30 cellular contexts compared by ENCODE assay signal in the genomic region with DNA sequence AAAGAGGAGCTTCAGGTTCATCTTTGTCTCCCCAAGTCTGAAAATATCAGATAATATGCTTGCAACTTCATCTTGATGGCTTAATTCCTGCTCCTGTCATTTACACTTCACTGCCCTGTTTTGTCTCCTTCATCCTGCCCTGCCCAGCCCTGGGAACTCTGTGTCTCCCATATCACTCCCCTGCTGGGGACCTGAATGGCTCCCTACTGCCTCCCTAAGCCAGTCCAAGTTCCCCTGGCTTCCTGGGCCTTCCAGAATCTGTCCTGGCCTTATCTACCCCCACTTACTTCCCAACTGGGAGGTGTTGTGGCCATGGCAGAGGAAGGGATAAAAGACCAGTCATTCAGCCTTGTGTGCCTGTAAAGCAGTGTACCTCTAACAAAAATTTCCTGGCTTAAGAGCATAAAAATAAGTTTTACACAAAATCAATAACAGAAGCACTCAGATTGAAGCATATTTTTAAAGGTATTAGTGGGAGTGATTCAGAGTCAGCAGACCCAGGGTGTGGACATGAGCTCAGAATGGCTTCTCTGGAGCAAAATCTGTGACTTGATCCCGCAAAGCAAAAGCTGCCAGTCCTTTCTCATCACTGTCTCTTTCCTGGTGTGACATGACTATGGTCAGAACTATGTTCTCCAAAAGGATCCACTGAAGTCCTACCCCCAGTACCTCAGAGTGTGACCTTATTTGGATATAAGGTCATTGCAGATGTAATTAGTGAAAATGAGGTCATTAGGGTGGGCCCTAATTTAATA. TPM values are rescaled to one million over a fixed set of nuclear protein-coding genes. Genes with fewer than 3 reads are reported as not detected.
DNase-seq lines count a peak whose midpoint lies in the region; ATAC-seq, FAIRE-seq and TF ChIP-seq lines count a peak whose summit lies in the region.
"Had no signal": no experiment of that assay in that cellular context is flagged by ENCODE, and none has a peak within 500 bp of the region (broad histone marks: within the 10 kb centered on the region; RNA-seq: fewer than 3 reads in every experiment).

No MANE protein-coding gene starts in this region.

- CTCF ChIA-PET in PC-3 (lab: Charles Lee) = no interaction called here

- H3K27me3 Mint-ChIP-seq in neural progenitor cell (ENCODE audit: insufficient read depth, low read depth) = no peaks in the 10 kb centered on the region

- H3K4me3 ChIP-seq in PC-3 (ENCODE audit: low read length) = no peak overlapping the region
- H3K4me3 ChIP-seq in esophagus (ENCODE audit: low read depth in 1 of 2, low read length in 2 of 2) = no peak overlapping the region
- no peak overlapping the region for H3K4me3 ChIP-seq in neural progenitor cell
- H3K4me3 ChIP-seq: cardiac muscle cell, prostate gland, thoracic aorta had no signal

- no peaks in the 10 kb centered on the region for H3K9me2 ChIP-seq in PC-3 (replicated peaks; ENCODE audit: low read length)

- H3K9me3 ChIP-seq in PC-3 (ENCODE audit: low read length) (no peaks in the 10 kb centered on the region), esophagus (ENCODE audit: control insufficient read depth in 2 of 2, insufficient read depth in 1 of 2, low read depth in 1 of 2, low read length in 1 of 2) (no peaks in the 10 kb centered on the region), neural progenitor cell (ENCODE audit: low read depth) (no peaks in the 10 kb centered on the region)
- H3K9me3 ChIP-seq: neutrophil, prostate gland had no signal

- 82 to 87% methylated on average over 1 of the region's 1 CpG for WGBS in esophagus, 2 donors

- H3K4me1 Mint-ChIP-seq in neural progenitor cell = peaks cover 11% of the 10 kb centered on the region

- H3K4me2 ChIP-seq in PC-3 (ENCODE audit: low read length) = no peak overlapping the region
- no peak overlapping the region for H3K4me2 ChIP-seq in neural progenitor cell

- H3K4me1 ChIP-seq in PC-3 (ENCODE audit: insufficient read depth, low read length) (peaks cover 29% of the 10 kb centered on the region), esophagus (ENCODE audit: control insufficient read depth in 2 of 2, insufficient read depth in 2 of 2, low read length in 1 of 2) (peaks cover 0 to 5% of the 10 kb centered on the region in 2 donors), neural progenitor cell (no peaks in the 10 kb centered on the region)
- H3K4me1 ChIP-seq: prostate gland had no signal

- no peaks in the 10 kb centered on the region for H4K20me1 ChIP-seq in PC-3 (ENCODE audit: low read length)
- no peaks in the 10 kb centered on the region for H4K20me1 ChIP-seq in neural progenitor cell (ENCODE audit: low read depth)

- H3K27me3 ChIP-seq in PC-3 (ENCODE audit: low read length) (no peaks in the 10 kb centered on the region), esophagus (ENCODE audit: control insufficient read depth in 1 of 2, insufficient read depth in 2 of 2, low read length in 2 of 2) (no peaks in the 10 kb centered on the region), neural progenitor cell (no peaks in the 10 kb centered on the region)
- H3K27me3 ChIP-seq: cardiac muscle cell, neutrophil had no signal

- H2AFZ ChIP-seq in PC-3 (ENCODE audit: low read length) (no peak overlapping the region), neural progenitor cell (replicated peaks) (no peak overlapping the region)

- H3K4me3 Mint-ChIP-seq in neural progenitor cell = no peak overlapping the region
- H3K4me3 Mint-ChIP-seq: activated CD4-positive, alpha-beta memory T cell treated with anti-CD3 and anti-CD28 coated beads for 36 hours; CD14-positive monocyte; dendritic cell treated with granulocyte-macrophage colony-stimulating factor and Interleukin-4, amounts not matched to agents 40 ng/mL and 50 ng/mL, for 4 days; H9 had no signal

- intact Hi-C loops in PC-3 (cut with micrococcal nuclease) (loop anchor here (2.0 kb wide), 1 partner anchor 30 kb away; no protein-coding TSS in a partner anchor), Right ventricle myocardium inferior (cut with DNase I) (no loop called here)

- no peaks in the 10 kb centered on the region for H3K9me3 Mint-ChIP-seq in neural progenitor cell
- H3K9me3 Mint-ChIP-seq: H9 had no signal

- H3F3A ChIP-seq in PC-3 (ENCODE audit: low read length, unreplicated experiment) (no peaks in the 10 kb centered on the region), neural progenitor cell (ENCODE audit: low read depth) (no peaks in the 10 kb centered on the region)

- no peak for DNase-seq in GM12891 (ENCODE audit: insufficient read length, low spot score)
- DNase-seq in PC-3 = peak; percentile 6
- no peak for DNase-seq in neural progenitor cell (ENCODE audit: low spot score)
- DNase-seq in Right ventricle myocardium inferior (ENCODE audit: missing footprints) = no peak
- no peak for DNase-seq in NCI-H446 (lab: John Stamatoyannopoulos, UW)
- DNase-seq: activated CD4-positive, alpha-beta memory T cell treated with anti-CD3 and anti-CD28 coated beads for 36 hours; activated CD8-positive, alpha-beta memory T cell treated with anti-CD3 and anti-CD28 coated beads, Interleukin-2, amount 50 U/mL, for 4 hours; activated naive CD4-positive, alpha-beta T cell treated with anti-CD3 and anti-CD28 coated beads, Interleukin-2, amount 50 U/mL, for 16 hours; EL; H9; head of caudate nucleus; NCI-H1092 treated with DMSO at 0.1 percent for 48 hours; NCI-H2081; NCI-H345; NCI-H774; RPMI8226; stimulated activated naive CD4-positive, alpha-beta T cell treated with Interleukin-2 at 50 U/mL for 16 hours; T-helper 1 cell had no signal

- peak overlapping the region; percentile 54 for H3K27ac ChIP-seq in PC-3 (ENCODE audit: low read length)
- peak overlapping the region; percentile 79 to 82 for H3K27ac ChIP-seq in esophagus (ENCODE audit: low read depth in 2 of 2, low read length in 1 of 2)
- H3K27ac ChIP-seq in neural progenitor cell = no peak overlapping the region
- H3K27ac ChIP-seq: cardiac muscle cell, neutrophil, prostate gland, thoracic aorta had no signal

- H3K79me2 ChIP-seq in PC-3 (ENCODE audit: low read length) = no peaks in the 10 kb centered on the region
- no peaks in the 10 kb centered on the region for H3K79me2 ChIP-seq in neural progenitor cell (ENCODE audit: low read depth)

- no peak for TF ChIP-seq POLR2A in GM12891 (IDR thresholded peaks at IDR 0.05; ENCODE audit: low read depth, low read length)

- peak overlapping the region; percentile 12 for H3K27ac Mint-ChIP-seq in neural progenitor cell
- H3K27ac Mint-ChIP-seq: activated CD4-positive, alpha-beta memory T cell treated with anti-CD3 and anti-CD28 coated beads for 36 hours; CD14-positive monocyte; dendritic cell treated with granulocyte-macrophage colony-stimulating factor and Interleukin-4, amounts not matched to agents 40 ng/mL and 50 ng/mL, for 4 days had no signal

- ATAC-seq in PC-3 (peak; percentile 54), GM18511 (IDR thresholded peaks at IDR 0.05; ENCODE audit: unreplicated experiment) (no peak), Right ventricle myocardium inferior (no peak), HG03432 (IDR thresholded peaks at IDR 0.05; ENCODE audit: unreplicated experiment) (no peak)

- H3K36me3 ChIP-seq in PC-3 (ENCODE audit: low read depth, low read length) (no peaks in the 10 kb centered on the region), esophagus (ENCODE audit: control insufficient read depth in 2 of 2, insufficient read depth in 2 of 2, low read length in 1 of 2) (no peaks in the 10 kb centered on the region), neural progenitor cell (no peaks in the 10 kb centered on the region)
- H3K36me3 ChIP-seq: cardiac muscle cell, neutrophil, prostate gland, thoracic aorta had no signal

- BruUV-seq in PC-3 (replicated peaks; lab: Mats Ljungman, UMichigan) = TSS peak; percentile 86

- POLR2A ChIA-PET in PC-3 (lab: Charles Lee; ENCODE audit: unreplicated experiment) = interaction anchor here (0.7 to 1.2 kb wide), 2 partner anchors 42 to 207 kb away, joined by 6 to 13 read pairs; no protein-coding TSS in a partner anchor

- H3K9ac ChIP-seq in PC-3 (ENCODE audit: low read length) (no peak overlapping the region), neural progenitor cell (no peak overlapping the region)

- peak; percentile 28 for FAIRE-seq in GM12891 (lab: Jason Lieb, UNC)
- FAIRE-seq: D721Med, endometrium, urothelium cell line had no signal

- TF ChIP-seq CTCF in PC-3 (conservative IDR thresholded peaks at IDR 0.05; ENCODE audit: low read depth, low read length) (no peak), neural progenitor cell (IDR thresholded peaks at IDR 0.05) (no peak)

- no peaks in the 10 kb centered on the region for H3K36me3 Mint-ChIP-seq in neural progenitor cell
- H3K36me3 Mint-ChIP-seq: CD14-positive monocyte had no signal

TF ChIP-seq in GM12891, 5 proteins besides CTCF, POLR2A, EP300 and RAD21:
- TF ChIP-seq SPI1 (IDR thresholded peaks at IDR 0.05; ENCODE audit: low read depth, low read length) = no peak
- TF ChIP-seq TAF1 (IDR thresholded peaks at IDR 0.05; ENCODE audit: low read depth, low read length) = no peak
- TF ChIP-seq POLR2AphosphoS5 (IDR thresholded peaks at IDR 0.05; ENCODE audit: low read depth, low read length) = no peak
- TF ChIP-seq POU2F2 (IDR thresholded peaks at IDR 0.05; ENCODE audit: low read depth, low read length) = no peak
- TF ChIP-seq PAX5 (IDR thresholded peaks at IDR 0.05; ENCODE audit: insufficient read depth, low read length, severe bottlenecking) = no peak

RNA-seq across cellular contexts. Expression of gene INO80C, which starts 59.1 kb away (rescaled TPM):
- 22.4 TPM for polyA plus RNA-seq in GM12891 (2012; ENCODE audit: low read depth, missing spikeins)
- total RNA-seq in PC-3 (2014; rRNA removed) = 6.8 and 16.1 TPM in 2 replicates
- polyA plus RNA-seq in esophagus = 10 to 100 TPM; 58.3 to 70.6 TPM
- 12.6 and 13.2 TPM in 2 replicates for total RNA-seq in neural progenitor cell (ENCODE audit: low replicate concordance)
- 21.3 TPM for total RNA-seq in Right ventricle myocardium inferior
